ENCODE assay signal across 2 cellular contexts in the genomic region with DNA sequence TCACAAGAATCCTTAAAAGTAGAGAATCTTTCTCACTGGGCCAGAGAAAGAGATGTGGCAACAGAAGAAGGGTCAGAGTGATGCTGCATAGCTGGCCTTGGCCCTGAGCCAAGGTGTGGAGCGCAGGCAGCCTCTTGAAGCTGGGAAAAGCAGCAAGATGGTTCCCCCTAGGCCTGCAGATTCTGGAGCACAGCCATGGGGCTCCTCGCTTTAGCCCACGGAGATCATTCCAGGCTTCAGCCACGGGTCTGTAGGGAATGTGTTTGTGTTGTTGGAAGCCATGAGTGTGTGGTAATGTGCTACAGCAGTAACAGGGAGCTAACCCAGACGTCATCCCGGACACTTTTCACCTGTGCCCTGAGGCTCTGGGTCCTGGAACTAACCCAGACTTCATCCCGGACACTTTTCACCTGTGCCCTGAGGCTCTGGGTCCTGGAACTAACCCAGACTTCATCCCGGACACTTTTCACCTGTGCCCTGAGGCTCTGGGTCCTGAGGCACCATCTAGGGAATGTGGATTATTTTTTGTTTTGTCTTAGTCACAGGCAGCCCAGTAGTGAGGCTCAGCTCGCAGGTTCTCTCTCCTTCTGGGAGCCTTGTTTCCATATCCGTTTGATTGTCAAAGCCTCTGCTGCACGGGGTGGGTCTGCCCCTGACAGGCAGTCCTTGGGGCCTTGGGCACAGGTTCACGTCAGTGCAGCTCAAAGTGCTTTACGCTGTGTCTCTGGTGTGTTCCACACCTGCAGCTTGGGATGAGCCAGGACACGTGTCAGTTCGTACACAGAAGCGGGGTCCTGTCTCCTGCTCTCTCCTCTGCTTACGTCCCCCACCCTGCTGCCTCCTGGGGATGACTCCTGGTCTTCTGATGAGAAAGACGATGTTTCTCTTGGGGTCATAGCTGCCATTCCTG.
TF ChIP-seq lines count a peak whose summit lies in the region.

No MANE protein-coding gene starts in this region.

TF ChIP-seq in GM12891, 5 proteins besides CTCF, POLR2A, EP300 and RAD21:
- no peak for TF ChIP-seq POU2F2 (IDR thresholded peaks at IDR 0.05; ENCODE audit: low read depth, low read length)
- TF ChIP-seq POLR2AphosphoS5 (IDR thresholded peaks at IDR 0.05; ENCODE audit: low read depth, low read length): no peak
- TF ChIP-seq TAF1 (IDR thresholded peaks at IDR 0.05; ENCODE audit: low read depth, low read length): no peak
- TF ChIP-seq SPI1 (IDR thresholded peaks at IDR 0.05; ENCODE audit: low read depth, low read length): no peak
- no peak for TF ChIP-seq PAX5 (IDR thresholded peaks at IDR 0.05; ENCODE audit: insufficient read depth, low read length, severe bottlenecking)

TF ChIP-seq in H1, 55 proteins besides CTCF, POLR2A, EP300 and RAD21:
- TF ChIP-seq EZH2 (IDR thresholded peaks at IDR 0.05; ENCODE audit: low read depth, low read length, severe bottlenecking): no peak
- TF ChIP-seq MAFK (IDR thresholded peaks at IDR 0.05; ENCODE audit: low read depth, low read length): no peak
- TF ChIP-seq SUZ12 (IDR thresholded peaks at IDR 0.05; ENCODE audit: low read length): no peak
- TF ChIP-seq SIN3A (conservative IDR thresholded peaks at IDR 0.05 in 1 of 2, IDR thresholded peaks at IDR 0.05 in 1 of 2; ENCODE audit: low read depth in 1 of 2, low read length in 2 of 2): no peak
- no peak for TF ChIP-seq TCF12 (IDR thresholded peaks at IDR 0.05; ENCODE audit: low read depth, low read length)
- TF ChIP-seq GABPA (IDR thresholded peaks at IDR 0.05; ENCODE audit: borderline replicate concordance, insufficient read depth, low read length): no peak
- TF ChIP-seq BACH1 (IDR thresholded peaks at IDR 0.05; ENCODE audit: low read length): no peak
- TF ChIP-seq CBX8 (IDR thresholded peaks at IDR 0.05; ENCODE audit: borderline replicate concordance, low read depth, low read length): no peak
- no peak for TF ChIP-seq CREB1 (IDR thresholded peaks at IDR 0.05)
- TF ChIP-seq KDM4A (IDR thresholded peaks at IDR 0.05; ENCODE audit: low read depth, low read length, severe bottlenecking): no peak
- TF ChIP-seq, protein P1, sequence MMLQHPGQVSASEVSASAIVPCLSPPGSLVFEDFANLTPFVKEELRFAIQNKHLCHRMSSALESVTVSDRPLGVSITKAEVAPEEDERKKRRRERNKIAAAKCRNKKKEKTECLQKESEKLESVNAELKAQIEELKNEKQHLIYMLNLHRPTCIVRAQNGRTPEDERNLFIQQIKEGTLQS (IDR thresholded peaks at IDR 0.05; ENCODE audit: insufficient read depth, low read depth, low read length): no peak
